Comparison of ENCODE assay signal across 23 cellular contexts in genomic region chr17:40209404-40210093, GRCh38. TPM values are rescaled to one million over a fixed set of nuclear protein-coding genes. Genes with fewer than 3 reads are reported as not detected.
A peak's percentile ranks its signal among the peaks of the same experiment; 100 is the strongest.
DNase-seq lines count a peak whose midpoint lies in the region; ATAC-seq and TF ChIP-seq lines count a peak whose summit lies in the region.
"Had no signal": no experiment of that assay in that cellular context is flagged by ENCODE, and none has a peak within 500 bp of the region (broad histone marks: within the 10 kb centered on the region; RNA-seq: fewer than 3 reads in every experiment).

No MANE protein-coding gene starts in this region.

- H3K36me3 Mint-ChIP-seq in natural killer cell: no peaks in the 10 kb centered on the region
- H3K36me3 Mint-ChIP-seq: activated naive CD8-positive, alpha-beta T cell; CD8-positive, alpha-beta memory T cell; natural killer cell treated with Interleukin-12 subunit alpha and Interleukin-12 subunit beta and Interleukin-15 and Interleukin-18, amount 100 ng/mL, for 72 hours; stimulated activated memory B cell treated with anti-CD40 and anti-IgM and Interleukin-4, amounts not matched to agents 10 μg/mL and 1 μg/mL and 100 μg/mL, for 72 hours had no signal

- ATAC-seq in lower lobe of right lung (peak; percentile 9 to 50), natural killer cell (no peak), GM18517 (IDR thresholded peaks at IDR 0.05; ENCODE audit: unreplicated experiment) (no peak)
- ATAC-seq: activated CD8-positive, alpha-beta T cell treated with anti-CD3 and anti-CD28 coated beads, Interleukin-2, amount 10 ng/mL, durations not matched to agents 7 days and 5 days; HCT116; heart right ventricle; natural killer cell treated with Interleukin-12 subunit alpha and Interleukin-12 subunit beta and Interleukin-15 and Interleukin-18, amount 100 ng/mL, for 72 hours; stimulated activated memory B cell treated with anti-CD40 and anti-IgM and Interleukin-4, amounts not matched to agents 10 μg/mL and 1 μg/mL and 100 μg/mL, for 72 hours had no signal

- DNase-seq in AG04449 (ENCODE audit: low read depth, low spot score) (peak; percentile 69), GM04504 (ENCODE audit: low read depth) (peak; percentile 53), astrocyte of the hippocampus (ENCODE audit: low read depth, low spot score) (peak; percentile 81), lower lobe of right lung (no peak), SKM-1 treated with dmso at 0.1 percent for 144 hours (lab: John Stamatoyannopoulos, UW; ENCODE audit: unreplicated experiment) (no peak), natural killer cell (no peak), amygdala (lab: John Stamatoyannopoulos, UW) (no peak)
- DNase-seq: activated CD4-positive, CD25-positive, alpha-beta regulatory T cell; activated CD8-positive, alpha-beta T cell treated with anti-CD3 and anti-CD28 coated beads, Interleukin-2, amount 10 ng/mL, durations not matched to agents 7 days and 5 days; CD8-positive, alpha-beta memory T cell; effector CD8-positive, alpha-beta T cell; esophagus squamous epithelium; heart right ventricle; KG1; NCI-H1092 treated with DMSO at 0.1 percent for 48 hours; SIG-M5; T-helper 2 cell; thyroid gland had no signal

- no peaks in the 10 kb centered on the region for H3K9me3 Mint-ChIP-seq in natural killer cell
- H3K9me3 Mint-ChIP-seq: CD8-positive, alpha-beta memory T cell; natural killer cell treated with Interleukin-12 subunit alpha and Interleukin-12 subunit beta and Interleukin-15 and Interleukin-18, amount 100 ng/mL, for 72 hours; stimulated activated memory B cell treated with anti-CD40 and anti-IgM and Interleukin-4, amounts not matched to agents 10 μg/mL and 1 μg/mL and 100 μg/mL, for 72 hours had no signal

- H3K4me1 Mint-ChIP-seq in natural killer cell: no peaks in the 10 kb centered on the region
- H3K4me1 Mint-ChIP-seq: CD8-positive, alpha-beta memory T cell; stimulated activated memory B cell treated with anti-CD40 and anti-IgM and Interleukin-4, amounts not matched to agents 10 μg/mL and 1 μg/mL and 100 μg/mL, for 72 hours had no signal

- H3K36me3 ChIP-seq in lower lobe of right lung: no peaks in the 10 kb centered on the region
- H3K36me3 ChIP-seq: esophagus squamous epithelium, heart right ventricle, thyroid gland had no signal

- H3K27ac Mint-ChIP-seq in natural killer cell: no peak overlapping the region
- H3K27ac Mint-ChIP-seq: activated CD8-positive, alpha-beta T cell treated with anti-CD3 and anti-CD28 coated beads, Interleukin-2, amount 10 ng/mL, durations not matched to agents 7 days and 5 days; activated naive CD8-positive, alpha-beta T cell; natural killer cell treated with Interleukin-12 subunit alpha and Interleukin-12 subunit beta and Interleukin-15 and Interleukin-18, amount 100 ng/mL, for 72 hours; stimulated activated memory B cell treated with anti-CD40 and anti-IgM and Interleukin-4, amounts not matched to agents 10 μg/mL and 1 μg/mL and 100 μg/mL, for 72 hours had no signal

- TF ChIP-seq CTCF in AG04449 (IDR thresholded peaks at IDR 0.05; ENCODE audit: insufficient read depth, low read length, missing control alignments) (no peak), lower lobe of right lung (IDR thresholded peaks at IDR 0.05) (no peak), natural killer cell (IDR thresholded peaks at IDR 0.05) (no peak)

- POLR2A ChIA-PET in AG04449 (lab: Yijun Ruan, JAX): interaction anchor here (0.7 to 1.1 kb wide), 3 partner anchors 9 to 89 kb away, joined by 3 to 10 read pairs (median 4); partner anchors contain the start of gene WIPF2

- H3K4me3 ChIP-seq in AG04449 (ENCODE audit: low read depth, low read length): no peak overlapping the region
- H3K4me3 ChIP-seq in lower lobe of right lung: no peak overlapping the region
- H3K4me3 ChIP-seq: esophagus squamous epithelium, heart right ventricle, thyroid gland had no signal

- no peaks in the 10 kb centered on the region for H3K4me1 ChIP-seq in lower lobe of right lung
- H3K4me1 ChIP-seq: esophagus squamous epithelium, heart right ventricle, thyroid gland had no signal

- no peak overlapping the region for H3K27ac ChIP-seq in lower lobe of right lung
- H3K27ac ChIP-seq: esophagus squamous epithelium, heart right ventricle, thyroid gland had no signal

- no peaks in the 10 kb centered on the region for H3K27me3 Mint-ChIP-seq in natural killer cell (ENCODE audit: low read depth in 2 of 2)
- H3K27me3 Mint-ChIP-seq: activated naive CD8-positive, alpha-beta T cell; CD8-positive, alpha-beta memory T cell; stimulated activated memory B cell treated with anti-CD40 and anti-IgM and Interleukin-4, amounts not matched to agents 10 μg/mL and 1 μg/mL and 100 μg/mL, for 72 hours had no signal

- no peaks in the 10 kb centered on the region for H3K27me3 ChIP-seq in lower lobe of right lung (ENCODE audit: low read depth)
- H3K27me3 ChIP-seq: esophagus squamous epithelium, heart right ventricle, thyroid gland had no signal

- intact Hi-C loops in lower lobe of right lung (cut with DNase I) (no loop called here), natural killer cell (cut with micrococcal nuclease) (no loop called here)

- no peak overlapping the region for H3K4me3 Mint-ChIP-seq in natural killer cell
- H3K4me3 Mint-ChIP-seq: activated CD8-positive, alpha-beta T cell treated with anti-CD3 and anti-CD28 coated beads, Interleukin-2, amount 10 ng/mL, durations not matched to agents 7 days and 5 days; activated naive CD8-positive, alpha-beta T cell; CD8-positive, alpha-beta memory T cell; natural killer cell treated with Interleukin-12 subunit alpha and Interleukin-12 subunit beta and Interleukin-15 and Interleukin-18, amount 100 ng/mL, for 72 hours; stimulated activated memory B cell treated with anti-CD40 and anti-IgM and Interleukin-4, amounts not matched to agents 10 μg/mL and 1 μg/mL and 100 μg/mL, for 72 hours had no signal

- CTCF ChIA-PET in AG04449 (lab: Yijun Ruan, JAX): interaction anchor here (0.9 to 5.1 kb wide), 10 partner anchors 9 to 96 kb away, joined by 3 to 48 read pairs (median 10); partner anchors contain the start of gene WIPF2

- no peaks in the 10 kb centered on the region for H3K9me3 ChIP-seq in lower lobe of right lung
- H3K9me3 ChIP-seq: esophagus squamous epithelium, heart right ventricle, thyroid gland had no signal

RNA-seq across cellular contexts. Expression of gene WIPF2, which starts 9.6 kb away (rescaled TPM):
- total RNA-seq in lower lobe of right lung (42.4 TPM), natural killer cell (10 to 100 TPM; 43.2 to 47.4 (median 43.9) TPM)

RNA-seq across cellular contexts. Expression of gene RAPGEFL1, which starts 32.3 kb away (rescaled TPM):
- total RNA-seq in lower lobe of right lung (9.3 TPM), natural killer cell (1 to 10 TPM; 4.7 to 9.0 (median 6.7) TPM)

Comparison
In these comparisons a context has a peak if more than half of its experiments do, and no peak if none do; other contexts are left out.
1. DNase-seq: peak in AG04449 (single experiment), GM04504 (single experiment) and astrocyte of the hippocampus (single experiment); none in lower lobe of right lung (single experiment), SKM-1 treated with dmso at 0.1 percent for 144 hours (single experiment), natural killer cell (single experiment) and amygdala (0 of 56).
2. ATAC-seq: peak in lower lobe of right lung (2 of 2); none in natural killer cell (0 of 3) and GM18517 (single experiment).